Comparison of ENCODE assay signal across 8 cellular contexts in the genomic region with DNA sequence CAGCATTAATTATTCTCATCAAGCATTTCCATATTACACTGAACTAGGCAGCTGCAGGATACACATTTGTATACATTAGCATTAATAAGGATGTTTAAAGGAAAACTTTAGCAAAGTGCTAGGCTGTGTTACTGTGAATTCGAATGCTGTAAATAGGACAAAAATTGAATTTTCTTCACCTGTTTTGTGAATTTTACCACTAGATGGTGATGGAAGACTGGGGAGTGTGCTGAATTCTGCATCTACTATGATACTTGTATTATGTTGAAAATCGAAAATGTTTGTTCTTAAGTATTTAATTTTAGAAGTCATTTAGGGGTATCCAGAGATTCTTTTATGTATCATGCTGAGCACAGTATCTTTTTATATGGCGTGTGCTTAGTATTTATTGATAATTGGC. TPM values are rescaled to one million over a fixed set of nuclear protein-coding genes. Genes with fewer than 3 reads are reported as not detected.
DNase-seq lines count a peak whose midpoint lies in the region; ATAC-seq and TF ChIP-seq lines count a peak whose summit lies in the region.
"Had no signal": no experiment of that assay in that cellular context is flagged by ENCODE, and none has a peak within 500 bp of the region (broad histone marks: within the 10 kb centered on the region; RNA-seq: fewer than 3 reads in every experiment).

No MANE protein-coding gene starts in this region.

- H3K4me1 Mint-ChIP-seq in chondrocyte (ENCODE audit: low read depth) = no peaks in the 10 kb centered on the region

- H2AFZ ChIP-seq in parathyroid adenoma = no peak overlapping the region

- peak; percentile 18 for TF ChIP-seq CTCF in GM12873 (IDR thresholded peaks at IDR 0.05; ENCODE audit: insufficient read depth, low read depth, low read length, missing control alignments)
- TF ChIP-seq CTCF in NB4 (IDR thresholded peaks at IDR 0.05; ENCODE audit: low read depth, low read length) = peak; percentile 12
- TF ChIP-seq CTCF in chondrocyte (IDR thresholded peaks at IDR 0.05) = peak; percentile 88
- peak; percentile 29 for TF ChIP-seq CTCF in parathyroid adenoma (IDR thresholded peaks at IDR 0.05)

- no peak overlapping the region for H3K9ac ChIP-seq in parathyroid adenoma

- H3K4me3 Mint-ChIP-seq in chondrocyte (ENCODE audit: unreplicated experiment) = no peak overlapping the region

- no peaks in the 10 kb centered on the region for H3K9me3 ChIP-seq in parathyroid adenoma (ENCODE audit: control insufficient read depth, low read length)

- H3K4me2 ChIP-seq in parathyroid adenoma (ENCODE audit: low read length) = no peak overlapping the region

- H3K36me3 Mint-ChIP-seq in chondrocyte (ENCODE audit: low read depth) = no peaks in the 10 kb centered on the region

- no peaks in the 10 kb centered on the region for H3K9me3 Mint-ChIP-seq in chondrocyte (ENCODE audit: low read depth)

- no peaks in the 10 kb centered on the region for H3K36me3 ChIP-seq in parathyroid adenoma (ENCODE audit: control insufficient read depth, insufficient read depth, low read length)

- no peaks in the 10 kb centered on the region for H3K4me1 ChIP-seq in parathyroid adenoma

- TF ChIP-seq POLR2A in NB4 (IDR thresholded peaks at IDR 0.05; ENCODE audit: extremely low read depth, insufficient read length) = no peak

- no peaks in the 10 kb centered on the region for H3K27me3 ChIP-seq in parathyroid adenoma (ENCODE audit: control insufficient read depth, insufficient read depth, low read length)

- peak; percentile 57 for DNase-seq in NB4 (ENCODE audit: low read depth)
- DNase-seq in chondrocyte (ENCODE audit: low spot score) = no peak
- no peak for DNase-seq in activated CD8-positive, alpha-beta memory T cell treated with anti-CD3 and anti-CD28 coated beads, Interleukin-2, amount 50 U/mL, for 48 hours
- DNase-seq: amniotic stem cell had no signal

- H3K4me3 ChIP-seq in NB4 (ENCODE audit: low read depth, low read length) (no peak overlapping the region), parathyroid adenoma (ENCODE audit: low read depth, low read length) (no peak overlapping the region)

- ATAC-seq in GM19351 (IDR thresholded peaks at IDR 0.05; ENCODE audit: unreplicated experiment) (no peak), GM18867 (IDR thresholded peaks at IDR 0.05; ENCODE audit: unreplicated experiment) (no peak)

- H3K27ac Mint-ChIP-seq in chondrocyte (ENCODE audit: unreplicated experiment) = no peak overlapping the region

- H3K79me2 ChIP-seq in parathyroid adenoma = no peaks in the 10 kb centered on the region

- no peaks in the 10 kb centered on the region for H3K27me3 Mint-ChIP-seq in chondrocyte (ENCODE audit: low read depth)

- H3K27ac ChIP-seq in parathyroid adenoma = no peak overlapping the region

RNA-seq across cellular contexts. Expression of a gene that starts 12.3 kb away (rescaled TPM):
- not detected in 3 replicates for total RNA-seq in chondrocyte

RNA-seq across cellular contexts. Expression of a gene that starts 25.9 kb away (rescaled TPM):
- total RNA-seq in chondrocyte = not detected in 3 replicates

RNA-seq across cellular contexts. Expression of a gene that starts 38.7 kb away (rescaled TPM):
- not detected in 3 replicates for total RNA-seq in chondrocyte

Comparison
In these comparisons a context has a peak if more than half of its experiments do, and no peak if none do; other contexts are left out.
1. CTCF ChIP-seq: peak in every context shown above with its lines; median percentile 88 in chondrocyte; 29 in parathyroid adenoma; 18 in GM12873; 12 in NB4.